1 cellular context compared by ENCODE assay signal in genomic region chr9:89792189-89793123, GRCh38.
TF ChIP-seq lines count a peak whose summit lies in the region.

No MANE protein-coding gene starts in this region.

TF ChIP-seq in GM12891, 5 proteins besides CTCF, POLR2A, EP300 and RAD21:
- no peak for TF ChIP-seq TAF1 (IDR thresholded peaks at IDR 0.05; ENCODE audit: low read depth, low read length)
- TF ChIP-seq PAX5 (IDR thresholded peaks at IDR 0.05; ENCODE audit: insufficient read depth, low read length, severe bottlenecking) = no peak
- no peak for TF ChIP-seq POU2F2 (IDR thresholded peaks at IDR 0.05; ENCODE audit: low read depth, low read length)
- no peak for TF ChIP-seq SPI1 (IDR thresholded peaks at IDR 0.05; ENCODE audit: low read depth, low read length)
- no peak for TF ChIP-seq POLR2AphosphoS5 (IDR thresholded peaks at IDR 0.05; ENCODE audit: low read depth, low read length)
